Comparison of ENCODE assay signal across 1 cellular context in the genomic region with DNA sequence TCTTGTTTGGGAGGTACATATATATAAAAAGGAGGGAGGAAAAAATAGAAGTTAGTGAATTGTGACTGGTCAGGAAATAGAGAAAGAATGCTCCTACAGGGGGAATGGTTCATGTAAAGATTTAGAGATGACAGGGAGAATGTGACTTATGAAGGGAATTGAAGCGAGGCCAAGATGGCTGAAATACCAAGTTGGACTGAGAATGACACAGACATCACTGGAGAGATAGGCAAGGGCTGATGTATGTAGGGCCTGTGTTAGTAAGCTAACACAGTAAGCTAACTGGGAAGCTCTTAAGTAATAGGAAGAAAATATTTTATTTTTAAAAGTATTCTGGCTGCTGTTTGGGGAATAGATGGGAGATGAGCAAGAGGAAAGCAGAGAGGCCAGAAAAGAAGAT.
TF ChIP-seq lines count a peak whose summit lies in the region.

No MANE protein-coding gene starts in this region.

TF ChIP-seq in IMR-90, 13 proteins besides CTCF, POLR2A, EP300 and RAD21 (continued from another document):
- TF ChIP-seq, protein P1, sequence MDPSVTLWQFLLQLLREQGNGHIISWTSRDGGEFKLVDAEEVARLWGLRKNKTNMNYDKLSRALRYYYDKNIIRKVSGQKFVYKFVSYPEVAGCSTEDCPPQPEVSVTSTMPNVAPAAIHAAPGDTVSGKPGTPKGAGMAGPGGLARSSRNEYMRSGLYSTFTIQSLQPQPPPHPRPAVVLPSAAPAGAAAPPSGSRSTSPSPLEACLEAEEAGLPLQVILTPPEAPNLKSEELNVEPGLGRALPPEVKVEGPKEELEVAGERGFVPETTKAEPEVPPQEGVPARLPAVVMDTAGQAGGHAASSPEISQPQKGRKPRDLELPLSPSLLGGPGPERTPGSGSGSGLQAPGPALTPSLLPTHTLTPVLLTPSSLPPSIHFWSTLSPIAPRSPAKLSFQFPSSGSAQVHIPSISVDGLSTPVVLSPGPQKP (IDR thresholded peaks at IDR 0.05; ENCODE audit: borderline replicate concordance, low read depth, low read length), result no peak
- TF ChIP-seq SMC3 (IDR thresholded peaks at IDR 0.05; ENCODE audit: low read depth, low read length), result no peak
- TF ChIP-seq MXI1 (IDR thresholded peaks at IDR 0.05; ENCODE audit: borderline replicate concordance, low read depth, low read length), result no peak
- TF ChIP-seq USF2 (IDR thresholded peaks at IDR 0.05; ENCODE audit: low read depth, low read length), result no peak
